In the genomic region with DNA sequence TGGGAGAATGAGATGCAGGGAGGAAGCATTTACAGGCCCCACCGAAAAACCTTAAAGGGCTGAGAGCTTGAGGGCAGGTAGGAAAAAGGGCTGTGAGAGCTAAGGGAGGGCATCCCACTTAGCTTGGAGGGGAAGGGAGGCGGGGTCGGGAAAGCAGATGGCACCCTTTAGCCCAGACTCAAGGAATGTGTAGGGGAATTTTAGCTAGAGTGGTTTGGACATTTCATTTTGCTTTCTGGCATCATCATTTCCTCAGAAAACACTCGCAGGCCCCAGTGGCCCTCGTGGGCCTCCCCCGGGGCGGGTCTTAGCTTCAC, we compare ENCODE assay signal across 8 cellular contexts. TPM values are rescaled to one million over a fixed set of nuclear protein-coding genes. Genes with fewer than 3 reads are reported as not detected.
DNase-seq lines count a peak whose midpoint lies in the region; ATAC-seq and TF ChIP-seq lines count a peak whose summit lies in the region.

No MANE protein-coding gene starts in this region.

- POLR2A ChIA-PET in AG04450 (lab: Yijun Ruan, JAX) = interaction anchor here (0.7 to 2.8 kb wide), 7 partner anchors 14 to 220 kb away, joined by 3 to 21 read pairs (median 4); partner anchors contain the start of gene RHOG

- peaks cover 0 to 18% of the 10 kb centered on the region in 2 donors for H3K4me1 ChIP-seq in breast epithelium

- H3K4me3 Mint-ChIP-seq in naive B cell = peak overlapping the region; percentile 87 to 99 (median 92)

- CTCF ChIA-PET in AG04450 (lab: Charles Lee) = interaction anchor here (0.6 to 27.6 kb wide), 67 partner anchors 9 to 333 kb away, joined by 3 to 1559 read pairs (median 6); partner anchors contain the start of genes PGAP2, RHOG and RRM1

- H3K4me1 Mint-ChIP-seq in naive B cell = peaks cover 47 to 56% (median 55%) of the 10 kb centered on the region in 3 donors

- ATAC-seq in HG03575 (IDR thresholded peaks at IDR 0.05; ENCODE audit: extremely low read depth, insufficient number of reproducible peaks, low FRiP score, unreplicated experiment) (peak; percentile 3), naive B cell (ENCODE audit: low read depth in 2 of 2) (no peak), GM18873 (IDR thresholded peaks at IDR 0.05; ENCODE audit: low FRiP score, unreplicated experiment) (no peak), GM18861 (IDR thresholded peaks at IDR 0.05; ENCODE audit: unreplicated experiment) (no peak)

- H3K36me3 Mint-ChIP-seq in naive B cell = peaks cover 0 to 4% of the 10 kb centered on the region in 2 donors

- DNase-seq in AG04450 (ENCODE audit: low read depth, low spot score) (no peak), breast epithelium (ENCODE audit: low spot score in 2 of 2) (no peak), naive B cell (no peak), GM03348 (ENCODE audit: low spot score) (no peak), anterior cingulate cortex (lab: John Stamatoyannopoulos, UW) (no peak)

- no peaks in the 10 kb centered on the region; the same call in 1 of the 2 replicates for H3K9me3 ChIP-seq in AG04450 (ENCODE audit: control insufficient read depth, insufficient read depth, low read length)
- no peaks in the 10 kb centered on the region for H3K9me3 ChIP-seq in breast epithelium

- H3K4me3 ChIP-seq in AG04450 (ENCODE audit: low read depth, low read length) (0 out of 2 replicates have a peak overlapping the region, but pooled peaks have one; percentile 7), breast epithelium (peak overlapping the region; percentile 72 to 85 (median 82))

- no peaks in the 10 kb centered on the region for H3K9me3 Mint-ChIP-seq in naive B cell

- no peaks in the 10 kb centered on the region for H3K36me3 ChIP-seq in breast epithelium

- TF ChIP-seq CTCF in AG04450 (IDR thresholded peaks at IDR 0.05; ENCODE audit: low read depth, low read length) = no peak
- no peak for TF ChIP-seq CTCF in breast epithelium (IDR thresholded peaks at IDR 0.05)

- peak overlapping the region; percentile 99 to 100 (median 100) for H3K27ac Mint-ChIP-seq in naive B cell

- intact Hi-C loops in breast epithelium (cut with DNase I; ENCODE audit: low total_unique reads) = no loop called here

- H3K27ac ChIP-seq in AG04450 (ENCODE audit: low read depth, low read length) (peak overlapping the region; percentile 39), breast epithelium (peak overlapping the region; percentile 92 to 97)

- H3K27me3 ChIP-seq in AG04450 (ENCODE audit: control insufficient read depth, insufficient read depth, low read length) (no peaks in the 10 kb centered on the region), breast epithelium (no peaks in the 10 kb centered on the region)

- TF ChIP-seq POLR2A in breast epithelium (IDR thresholded peaks at IDR 0.05) = no peak

- no peaks in the 10 kb centered on the region for H3K27me3 Mint-ChIP-seq in naive B cell

RNA-seq across cellular contexts. Expression of gene STIM1, which starts 0.8 kb away (rescaled TPM):
- polyA plus RNA-seq in AG04450 (2011; rRNA removed) (19.7 and 23.4 TPM in 2 replicates), naive B cell (ENCODE audit: low read depth in 6 of 6) (10 to 100 TPM; 29.1 to 51.9 (median 35.0) TPM)
- 45.9 and 48.9 TPM in 2 replicates for polyA minus RNA-seq in AG04450 (2011; rRNA and poly(A)+ RNA removed)
- 10 to 100 TPM; 44.2 to 68.2 (median 47.9) TPM for total RNA-seq in breast epithelium

RNA-seq across cellular contexts. Expression of gene RHOG, which starts 13.9 kb away (rescaled TPM):
- polyA plus RNA-seq in AG04450 (2011; rRNA removed) (40.3 and 64.6 TPM in 2 replicates), naive B cell (ENCODE audit: low read depth in 6 of 6) (100 to 1,000 TPM in 5 of 6 donors, 10 to 100 TPM in 1; 88.9 to 144 (median 117) TPM)
- polyA minus RNA-seq in AG04450 (2011; rRNA and poly(A)+ RNA removed) = 74.9 and 104 TPM in 2 replicates
- total RNA-seq in breast epithelium = 10 to 100 TPM; 37.0 to 68.2 (median 37.0) TPM

RNA-seq across cellular contexts. Expression of gene PGAP2, which starts 46.3 kb away (rescaled TPM):
- polyA plus RNA-seq in AG04450 (2011; rRNA removed) (20.8 and 26.3 TPM in 2 replicates), naive B cell (ENCODE audit: low read depth in 6 of 6) (10 to 100 TPM; 16.6 to 29.1 (median 19.3) TPM)
- 20.9 and 24.8 TPM in 2 replicates for polyA minus RNA-seq in AG04450 (2011; rRNA and poly(A)+ RNA removed)
- 10 to 100 TPM; 12.3 to 24.3 (median 20.6) TPM for total RNA-seq in breast epithelium

RNA-seq across cellular contexts. Expression of gene NUP98, which starts 57.3 kb away (rescaled TPM):
- 90.7 and 101 TPM in 2 replicates for polyA plus RNA-seq in AG04450 (2011; rRNA removed)
- 243 and 306 TPM in 2 replicates for polyA minus RNA-seq in AG04450 (2011; rRNA and poly(A)+ RNA removed)
- total RNA-seq in breast epithelium = 100 to 1,000 TPM in 2 of 3 donors, 10 to 100 TPM in 1; 98.1 to 178 (median 142) TPM
- polyA plus RNA-seq in naive B cell (ENCODE audit: low read depth in 6 of 6) = 10 to 100 TPM; 29.4 to 57.0 (median 38.7) TPM
